Comparison of ENCODE assay signal across 1 cellular context in the genomic region with DNA sequence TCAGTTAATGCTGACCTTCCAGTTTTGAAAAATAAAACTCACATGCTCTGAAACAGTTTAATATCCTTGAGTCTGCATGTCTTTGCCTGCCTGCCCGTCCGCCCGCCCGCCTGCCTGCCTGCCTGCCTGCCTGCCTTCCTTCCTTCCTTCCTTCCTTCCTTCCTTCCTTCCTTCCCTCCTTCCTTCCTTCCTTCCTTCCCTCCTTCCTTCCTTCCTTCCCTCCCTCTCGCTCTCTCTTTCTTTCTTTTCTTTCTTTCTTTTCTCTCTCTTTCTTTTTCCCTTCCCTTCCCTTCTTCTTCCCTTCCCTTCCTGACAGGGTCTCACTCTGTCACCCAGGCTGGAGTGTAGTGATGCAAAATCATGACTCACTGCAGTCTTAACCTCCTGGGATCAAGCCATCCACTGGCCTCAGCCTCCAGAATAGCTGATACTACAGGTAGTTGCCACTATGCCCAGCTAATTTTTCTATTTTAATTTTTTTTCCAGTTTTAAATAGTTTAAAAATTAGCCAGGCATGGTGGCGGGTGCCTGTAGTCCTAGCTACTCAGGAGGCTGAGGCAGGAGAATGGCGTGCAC. TPM values are rescaled to one million over a fixed set of nuclear protein-coding genes. Genes with fewer than 3 reads are reported as not detected.
"Had no signal": no experiment of that assay in that cellular context is flagged by ENCODE, and none has a peak within 500 bp of the region (broad histone marks: within the 10 kb centered on the region; RNA-seq: fewer than 3 reads in every experiment).

No MANE protein-coding gene starts in this region.

RNA-seq across cellular contexts. Expression of a gene that starts 34.7 kb away (rescaled TPM):
- total RNA-seq: lung microvascular endothelial cell had no signal
